9 cellular contexts compared by ENCODE assay signal in genomic region chr3:15535757-15536156, GRCh38.
DNase-seq lines count a peak whose midpoint lies in the region; ATAC-seq lines count a peak whose summit lies in the region.
"Had no signal": no experiment of that assay in that cellular context is flagged by ENCODE, and none has a peak within 500 bp of the region (broad histone marks: within the 10 kb centered on the region; RNA-seq: fewer than 3 reads in every experiment).

No MANE protein-coding gene starts in this region.

- ATAC-seq in GM18520 (IDR thresholded peaks at IDR 0.05; ENCODE audit: unreplicated experiment) = no peak
- ATAC-seq: WTC11 had no signal

- H3K4me1 Mint-ChIP-seq in T-helper 1 cell treated with Interleukin-12 subunit alpha and Interleukin-12 subunit beta and Interleukin-4 antibody, amounts not matched to agents 30 μg/mL and 1 μg/mL, for 36 hours (ENCODE audit: low read depth) = peaks cover 52% of the 10 kb centered on the region
- peaks cover 65% of the 10 kb centered on the region for H3K4me1 Mint-ChIP-seq in activated naive CD4-positive, alpha-beta T cell treated with anti-CD3 and anti-CD28 coated beads, Interleukin-2, amount 10 ng/mL, durations not matched to agents 7 days and 5 days
- H3K4me1 Mint-ChIP-seq: WTC11 had no signal

- H3K36me3 Mint-ChIP-seq in T-helper 1 cell treated with Interleukin-12 subunit alpha and Interleukin-12 subunit beta and Interleukin-4 antibody, amounts not matched to agents 30 μg/mL and 1 μg/mL, for 36 hours (ENCODE audit: low read depth) = peaks cover 15% of the 10 kb centered on the region
- peaks cover 21% of the 10 kb centered on the region for H3K36me3 Mint-ChIP-seq in activated naive CD4-positive, alpha-beta T cell treated with anti-CD3 and anti-CD28 coated beads, Interleukin-2, amount 10 ng/mL, durations not matched to agents 7 days and 5 days
- H3K36me3 Mint-ChIP-seq: WTC11 had no signal

- CTCF ChIA-PET in activated naive CD4-positive, alpha-beta T cell treated with anti-CD3 and anti-CD28 coated beads, Interleukin-2, amount 10 ng/mL, durations not matched to agents 7 days and 5 days (lab: Charles Lee) = interaction anchor here (0.6 to 1.6 kb wide), 6 partner anchors 9 to 331 kb away, joined by 3 to 6 read pairs (median 3); no protein-coding TSS in a partner anchor

- DNase-seq in ELR (ENCODE audit: low read depth) (peak; percentile 15), NOMO-1 treated with dmso at 0.1 percent for 144 hours (lab: John Stamatoyannopoulos, UW; ENCODE audit: unreplicated experiment) (no peak), SKM-1 (lab: John Stamatoyannopoulos, UW; ENCODE audit: unreplicated experiment) (no peak), NCI-H82 (lab: John Stamatoyannopoulos, UW) (no peak)
- DNase-seq in activated naive CD4-positive, alpha-beta T cell treated with anti-CD3 and anti-CD28 coated beads, Interleukin-2, amount 10 ng/mL, durations not matched to agents 7 days and 5 days = peak; percentile 68
- peak; percentile 36 for DNase-seq in stimulated activated CD4-positive, alpha-beta T cell treated with anti-CD3 and anti-CD28 coated beads, Interleukin-12 subunit alpha, Interleukin-12 subunit beta, amount 100 ng/mL, for 4 hours

- H3K27me3 Mint-ChIP-seq in T-helper 1 cell treated with Interleukin-12 subunit alpha and Interleukin-12 subunit beta and Interleukin-4 antibody, amounts not matched to agents 30 μg/mL and 1 μg/mL, for 36 hours (ENCODE audit: low read depth) = no peaks in the 10 kb centered on the region
- no peaks in the 10 kb centered on the region for H3K27me3 Mint-ChIP-seq in activated naive CD4-positive, alpha-beta T cell treated with anti-CD3 and anti-CD28 coated beads, Interleukin-2, amount 10 ng/mL, durations not matched to agents 7 days and 5 days

- H3K27ac Mint-ChIP-seq in T-helper 1 cell treated with Interleukin-12 subunit alpha and Interleukin-12 subunit beta and Interleukin-4 antibody, amounts not matched to agents 30 μg/mL and 1 μg/mL, for 36 hours = peak overlapping the region; percentile 92
- H3K27ac Mint-ChIP-seq in activated naive CD4-positive, alpha-beta T cell treated with anti-CD3 and anti-CD28 coated beads, Interleukin-2, amount 10 ng/mL, durations not matched to agents 7 days and 5 days = peak overlapping the region; percentile 95
- H3K27ac Mint-ChIP-seq: WTC11 had no signal

- peaks cover 5% of the 10 kb centered on the region for H3K9me3 Mint-ChIP-seq in T-helper 1 cell treated with Interleukin-12 subunit alpha and Interleukin-12 subunit beta and Interleukin-4 antibody, amounts not matched to agents 30 μg/mL and 1 μg/mL, for 36 hours
- H3K9me3 Mint-ChIP-seq in activated naive CD4-positive, alpha-beta T cell treated with anti-CD3 and anti-CD28 coated beads, Interleukin-2, amount 10 ng/mL, durations not matched to agents 7 days and 5 days = no peaks in the 10 kb centered on the region
- H3K9me3 Mint-ChIP-seq: WTC11 had no signal

- H3K4me3 Mint-ChIP-seq in T-helper 1 cell treated with Interleukin-12 subunit alpha and Interleukin-12 subunit beta and Interleukin-4 antibody, amounts not matched to agents 30 μg/mL and 1 μg/mL, for 36 hours = peak overlapping the region; percentile 67
- H3K4me3 Mint-ChIP-seq in activated naive CD4-positive, alpha-beta T cell treated with anti-CD3 and anti-CD28 coated beads, Interleukin-2, amount 10 ng/mL, durations not matched to agents 7 days and 5 days = peak overlapping the region; percentile 11
- H3K4me3 Mint-ChIP-seq: WTC11 had no signal

Comparison
In these comparisons a context has a peak if more than half of its experiments do, and no peak if none do; other contexts are left out.
1. DNase-seq: peak in ELR (single experiment), activated naive CD4-positive, alpha-beta T cell treated with anti-CD3 and anti-CD28 coated beads, Interleukin-2, amount 10 ng/mL, durations not matched to agents 7 days and 5 days (single experiment) and stimulated activated CD4-positive, alpha-beta T cell treated with anti-CD3 and anti-CD28 coated beads, Interleukin-12 subunit alpha, Interleukin-12 subunit beta, amount 100 ng/mL, for 4 hours (single experiment); none in NOMO-1 treated with dmso at 0.1 percent for 144 hours (single experiment), SKM-1 (single experiment) and NCI-H82 (single experiment).